Comparison of ENCODE assay signal across 8 cellular contexts in genomic region chr11:61587951-61588695, GRCh38. TPM values are rescaled to one million over a fixed set of nuclear protein-coding genes. Genes with fewer than 3 reads are reported as not detected.
DNase-seq lines count a peak whose midpoint lies in the region; ATAC-seq, FAIRE-seq and TF ChIP-seq lines count a peak whose summit lies in the region.

No MANE protein-coding gene starts in this region.

- intact Hi-C loops in GM12878 (cut with micrococcal nuclease; ENCODE audit: unreplicated experiment): no loop called here

- no peaks in the 10 kb centered on the region for H3K9me3 Mint-ChIP-seq in T-helper 2 cell treated with Interferon-gamma antibody and Interleukin-4, amounts not matched to agents 5 μg/mL and 100 μg/mL, for 36 hours

- no peaks in the 10 kb centered on the region for H3K36me3 ChIP-seq in HEK293 (ENCODE audit: control insufficient read depth in 2 of 2, insufficient read depth in 1 of 2, low read length in 2 of 2)
- no peaks in the 10 kb centered on the region for H3K36me3 ChIP-seq in GM12878 (ENCODE audit: control insufficient read depth in 2 of 2, insufficient read depth in 2 of 2, low read length in 1 of 2)

- H3K4me1 ChIP-seq in HEK293 (ENCODE audit: control insufficient read depth, insufficient read depth, low read length): no peaks in the 10 kb centered on the region
- H3K4me1 ChIP-seq in GM12878 (ENCODE audit: control insufficient read depth, insufficient read depth, low read length): no peaks in the 10 kb centered on the region

- no peaks in the 10 kb centered on the region for H3K79me2 ChIP-seq in GM12878 (ENCODE audit: control insufficient read depth, insufficient read depth, low read length)

- CTCF ChIA-PET in HEK293 (lab: Yijun Ruan, JAX): interaction anchor here (0.9 to 1.3 kb wide), 4 partner anchors 8 to 71 kb away, joined by 3 to 5 read pairs (median 3); no protein-coding TSS in a partner anchor
- CTCF ChIA-PET in GM12878 (lab: Yijun Ruan, JAX): interaction anchor here (0.5 kb wide), 1 partner anchor 153 kb away, joined by 3 read pairs; no protein-coding TSS in a partner anchor

- no peak for TF ChIP-seq CTCF in HEK293 (tag by site-specific recombination; IDR thresholded peaks at IDR 0.05)
- TF ChIP-seq CTCF in GM12878 (IDR thresholded peaks at IDR 0.05 in 2 of 3, conservative IDR thresholded peaks at IDR 0.05 in 1 of 3; ENCODE audit: control insufficient read depth in 2 of 3, extremely low read depth in 1 of 3, insufficient read depth in 1 of 3, low read depth in 3 of 3, low read length in 3 of 3): no peak

- no peak overlapping the region for H3K4me3 Mint-ChIP-seq in T-helper 2 cell treated with Interferon-gamma antibody and Interleukin-4, amounts not matched to agents 5 μg/mL and 100 μg/mL, for 36 hours

- ATAC-seq in GM12878: peak; percentile 69
- no peak for ATAC-seq in GM19328 (IDR thresholded peaks at IDR 0.05; ENCODE audit: unreplicated experiment)

- BruUV-seq in GM12878 (replicated peaks; lab: Mats Ljungman, UMichigan): no TSS peak

- DNase-seq in 8988T (peak; percentile 94), GM12878 (ENCODE audit: low read depth, low spot score) (no peak), iPS-NIHi11 (ENCODE audit: low spot score) (peak; percentile 92), CD1c-positive myeloid dendritic cell (ENCODE audit: extremely low spot score) (no peak)
- DNase-seq in T-helper 2 cell treated with Interferon-gamma antibody and Interleukin-4, amounts not matched to agents 5 μg/mL and 100 μg/mL, for 36 hours (ENCODE audit: low spot score): peak; percentile 26
- peak; percentile 58 to 66 for DNase-seq in stimulated activated CD4-positive, alpha-beta T cell treated with anti-CD3 and anti-CD28 coated beads, Interleukin-1b, Interleukin-23, amount 100 ng/mL, for 4 hours (ENCODE audit: low read depth in 2 of 2)

- H3K4me1 Mint-ChIP-seq in T-helper 2 cell treated with Interferon-gamma antibody and Interleukin-4, amounts not matched to agents 5 μg/mL and 100 μg/mL, for 36 hours (ENCODE audit: low read depth): peaks cover 4% of the 10 kb centered on the region

- H3K27me3 ChIP-seq in GM12878 (replicated peaks in 1 of 2; ENCODE audit: control insufficient read depth in 2 of 2, insufficient read depth in 2 of 2, low read length in 1 of 2): peaks cover 3 to 11% of the 10 kb centered on the region in 2 experiments

- no peak overlapping the region for H2AFZ ChIP-seq in GM12878 (ENCODE audit: control insufficient read depth, low read depth, low read length)

- SMC1A ChIA-PET in GM12878 (lab: Charles Lee; ENCODE audit: uncharacterized antibody, unreplicated experiment): no interaction called here

- RAD21 ChIA-PET in GM12878 (lab: Charles Lee; ENCODE audit: unreplicated experiment): no interaction called here

- H3K9ac ChIP-seq in GM12878 (ENCODE audit: control insufficient read depth, insufficient read depth, low read length): no peak overlapping the region

- TF ChIP-seq RAD21 in GM12878 (IDR thresholded peaks at IDR 0.05; ENCODE audit: insufficient read depth, low read depth, low read length): no peak

- no peaks in the 10 kb centered on the region for H4K20me1 ChIP-seq in GM12878 (ENCODE audit: control insufficient read depth, insufficient read depth)

- H3K9me3 ChIP-seq in HEK293 (ENCODE audit: control insufficient read depth, insufficient read depth, low read depth, low read length): no peaks in the 10 kb centered on the region
- no peaks in the 10 kb centered on the region for H3K9me3 ChIP-seq in GM12878 (replicated peaks; ENCODE audit: control insufficient read depth, insufficient read depth, low read length)

- H3K27ac ChIP-seq in HEK293 (ENCODE audit: extremely low read depth, low read depth, low read length) (no peak overlapping the region), GM12878 (ENCODE audit: control insufficient read depth, insufficient read depth) (no peak overlapping the region)

- H3K27ac Mint-ChIP-seq in T-helper 2 cell treated with Interferon-gamma antibody and Interleukin-4, amounts not matched to agents 5 μg/mL and 100 μg/mL, for 36 hours: no peak overlapping the region

- peaks cover 43% of the 10 kb centered on the region for H3K27me3 Mint-ChIP-seq in T-helper 2 cell treated with Interferon-gamma antibody and Interleukin-4, amounts not matched to agents 5 μg/mL and 100 μg/mL, for 36 hours (ENCODE audit: low read depth)

- no peak for TF ChIP-seq EP300 in GM12878 (IDR thresholded peaks at IDR 0.05; ENCODE audit: borderline replicate concordance in 1 of 2, control insufficient read depth in 1 of 2, low read depth in 2 of 2, low read length in 2 of 2)

- in situ Hi-C loops in GM12878 (cut with MboI): no loop called here

- H3K36me3 Mint-ChIP-seq in T-helper 2 cell treated with Interferon-gamma antibody and Interleukin-4, amounts not matched to agents 5 μg/mL and 100 μg/mL, for 36 hours (ENCODE audit: low read depth): no peaks in the 10 kb centered on the region

- 2% methylated on average over 28 of the region's 29 CpGs for WGBS in GM12878 (ENCODE audit: insufficient coverage, insufficient replicate concordance, low lambda C conversion rate, missing lambda C conversion rate)

- no peak overlapping the region; the same call in 1 of the 2 replicates for H3K4me3 ChIP-seq in HEK293 (ENCODE audit: low read depth, low read length)
- H3K4me3 ChIP-seq in GM12878: no peak overlapping the region

- POLR2A ChIA-PET in HEK293 (lab: Yijun Ruan, JAX) (interaction anchor here (0.6 kb wide), 1 partner anchor 220 kb away, joined by 4 read pairs; no protein-coding TSS in a partner anchor), GM12878 (lab: Charles Lee) (no interaction called here)

- TF ChIP-seq POLR2A in GM12878 (IDR thresholded peaks at IDR 0.05; ENCODE audit: low read depth, low read length): no peak

- H3K4me2 ChIP-seq in GM12878 (ENCODE audit: control insufficient read depth, insufficient read depth): no peak overlapping the region

- no peak for FAIRE-seq in GM12878 (lab: Jason Lieb, UNC)

TF ChIP-seq in HEK293, 187 proteins besides CTCF, POLR2A, EP300 and RAD21 (continues in another document):
- 0 out of 2 replicates have a peak, but pooled peaks have one; percentile 19 for TF ChIP-seq ZNF335 (tag by site-specific recombination; conservative IDR thresholded peaks at IDR 0.05)
- peak; percentile 58; the same call in 1 of the 2 replicates for TF ChIP-seq ZNF600 (tag by site-specific recombination; IDR thresholded peaks at IDR 0.05)
- TF ChIP-seq SP3 (tag by site-specific recombination; IDR thresholded peaks at IDR 0.05): peak; percentile 60; the same call in 1 of the 2 replicates
- TF ChIP-seq KLF9 (tag by site-specific recombination; IDR thresholded peaks at IDR 0.05; ENCODE audit: low read depth): peak; percentile 70

TF ChIP-seq in GM12878, 131 proteins besides CTCF, POLR2A, EP300 and RAD21 (continues in another document):
- TF ChIP-seq TCF7 (IDR thresholded peaks at IDR 0.05; ENCODE audit: borderline replicate concordance): no peak
- TF ChIP-seq, protein P1, sequence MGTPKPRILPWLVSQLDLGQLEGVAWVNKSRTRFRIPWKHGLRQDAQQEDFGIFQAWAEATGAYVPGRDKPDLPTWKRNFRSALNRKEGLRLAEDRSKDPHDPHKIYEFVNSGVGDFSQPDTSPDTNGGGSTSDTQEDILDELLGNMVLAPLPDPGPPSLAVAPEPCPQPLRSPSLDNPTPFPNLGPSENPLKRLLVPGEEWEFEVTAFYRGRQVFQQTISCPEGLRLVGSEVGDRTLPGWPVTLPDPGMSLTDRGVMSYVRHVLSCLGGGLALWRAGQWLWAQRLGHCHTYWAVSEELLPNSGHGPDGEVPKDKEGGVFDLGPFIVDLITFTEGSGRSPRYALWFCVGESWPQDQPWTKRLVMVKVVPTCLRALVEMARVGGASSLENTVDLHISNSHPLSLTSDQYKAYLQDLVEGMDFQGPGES (IDR thresholded peaks at IDR 0.05): no peak
- TF ChIP-seq ESRRA (IDR thresholded peaks at IDR 0.05; ENCODE audit: low read length): no peak
- TF ChIP-seq SMAD5 (IDR thresholded peaks at IDR 0.05; ENCODE audit: low read depth): no peak
- no peak for TF ChIP-seq PBX3 (IDR thresholded peaks at IDR 0.05; ENCODE audit: insufficient replicate concordance, low read depth, low read length)
- TF ChIP-seq BHLHE40 (IDR thresholded peaks at IDR 0.05; ENCODE audit: borderline replicate concordance in 1 of 2, low read depth in 2 of 2, low read length in 1 of 2): no peak
- TF ChIP-seq YBX1 (IDR thresholded peaks at IDR 0.05): no peak
- TF ChIP-seq RB1 (IDR thresholded peaks at IDR 0.05; ENCODE audit: borderline replicate concordance): no peak

RNA-seq across cellular contexts. Expression of gene SYT7, which starts 7.2 kb away (rescaled TPM):
- total RNA-seq in GM12878 (2013; cell fraction: nucleolus; rRNA removed): not detected in 2 replicates
- not detected in 2 replicates for total RNA-seq in GM12878 (2014; rRNA removed)
- total RNA-seq in GM12878 (2014; rRNA removed; fragmentation: Illumina TruSeq; extraction: Trizol): not detected in 2 replicates
- not detected in 2 replicates for total RNA-seq in GM12878 (2021)
- not detected for polyA plus RNA-seq in GM12878 (2011; ENCODE audit: low read depth)
- not detected in 2 replicates for polyA plus RNA-seq in GM12878 (2011; rRNA removed)
- 0.03 TPM in 1 of 2 replicates, not detected in the other for polyA plus RNA-seq in GM12878 (2011; cell fraction: cytosol; rRNA removed)
- 0.09 TPM in 1 of 2 replicates, not detected in the other for polyA plus RNA-seq in GM12878 (2011; cell fraction: nucleus; rRNA removed)
- not detected in 2 replicates for polyA plus RNA-seq in GM12878 (2012)
- polyA plus RNA-seq in GM12878 (2014; fragmentation: Illumina TruSeq; extraction: Trizol): not detected in 2 replicates
- not detected for polyA plus RNA-seq in GM12878 (2014; fragmentation: Nextera tagmentation; extraction: Ambion mirVana)
- not detected in 2 replicates for polyA plus RNA-seq in GM12878 (2014; rRNA removed)
- not detected for polyA plus RNA-seq in GM12878 (2016; fragmentation: Nextera tagmentation; extraction: Ambion mirVana)
- not detected in 2 replicates for polyA minus RNA-seq in GM12878 (2011; rRNA and poly(A)+ RNA removed)
- polyA minus RNA-seq in GM12878 (2011; cell fraction: cytosol; rRNA and poly(A)+ RNA removed): not detected in 2 replicates
- polyA minus RNA-seq in GM12878 (2011; cell fraction: nucleus; rRNA and poly(A)+ RNA removed): not detected in 2 replicates

Comparison
In these comparisons a context has a peak if more than half of its experiments do, and no peak if none do; other contexts are left out.
1. DNase-seq: peak in 8988T (single experiment), T-helper 2 cell treated with Interferon-gamma antibody and Interleukin-4, amounts not matched to agents 5 μg/mL and 100 μg/mL, for 36 hours (single experiment), iPS-NIHi11 (single experiment) and stimulated activated CD4-positive, alpha-beta T cell treated with anti-CD3 and anti-CD28 coated beads, Interleukin-1b, Interleukin-23, amount 100 ng/mL, for 4 hours (2 of 2); none in GM12878 (single experiment) and CD1c-positive myeloid dendritic cell (single experiment).